15 cellular contexts compared by ENCODE assay signal in genomic region chr2:25514043-25514627, GRCh38.
DNase-seq lines count a peak whose midpoint lies in the region; ATAC-seq lines count a peak whose summit lies in the region.
"Had no signal": no experiment of that assay in that cellular context is flagged by ENCODE, and none has a peak within 500 bp of the region (broad histone marks: within the 10 kb centered on the region; RNA-seq: fewer than 3 reads in every experiment).

No MANE protein-coding gene starts in this region.

- no peak overlapping the region for H3K4me3 Mint-ChIP-seq in activated naive CD4-positive, alpha-beta T cell treated with anti-CD3 and anti-CD28 coated beads for 36 hours
- peak overlapping the region; percentile 48 for H3K4me3 Mint-ChIP-seq in activated T-helper 2 cell treated with anti-CD3 and anti-CD28 coated beads, Interferon-gamma antibody, Interleukin-2, Interleukin-4, amounts not matched to agents 10 μg/mL and 5 μg/mL and 100 μg/mL, durations not matched to agents 14 hours and 24 hours and 36 hours (ENCODE audit: low read depth)
- H3K4me3 Mint-ChIP-seq in stimulated activated naive B cell treated with anti-CD40 and anti-IgM and Interleukin-4, amounts not matched to agents 10 μg/mL and 1 μg/mL and 100 μg/mL, for 72 hours, result peak overlapping the region; percentile 7 to 40

- intact Hi-C loops in activated naive CD4-positive, alpha-beta T cell treated with anti-CD3 and anti-CD28 coated beads for 36 hours (cut with micrococcal nuclease), result loop anchor here (2.0 kb wide), 1 partner anchor 61 kb away; no protein-coding TSS in a partner anchor
- intact Hi-C loops in activated T-helper 2 cell treated with anti-CD3 and anti-CD28 coated beads, Interferon-gamma antibody, Interleukin-2, Interleukin-4, amounts not matched to agents 10 μg/mL and 5 μg/mL and 100 μg/mL, durations not matched to agents 14 hours and 24 hours and 36 hours (cut with micrococcal nuclease), result loop anchor here (10.0 kb wide), 1 partner anchor 59 kb away; no protein-coding TSS in a partner anchor

- peak overlapping the region; percentile 54 for H3K27ac Mint-ChIP-seq in activated naive CD4-positive, alpha-beta T cell treated with anti-CD3 and anti-CD28 coated beads for 36 hours
- H3K27ac Mint-ChIP-seq in activated T-helper 2 cell treated with anti-CD3 and anti-CD28 coated beads, Interferon-gamma antibody, Interleukin-2, Interleukin-4, amounts not matched to agents 10 μg/mL and 5 μg/mL and 100 μg/mL, durations not matched to agents 14 hours and 24 hours and 36 hours, result peak overlapping the region; percentile 88
- peak overlapping the region; percentile 52 for H3K27ac Mint-ChIP-seq in stimulated activated naive B cell treated with anti-CD40 and anti-IgM and Interleukin-4, amounts not matched to agents 10 μg/mL and 1 μg/mL and 100 μg/mL, for 72 hours

- H3K4me1 Mint-ChIP-seq in activated naive CD4-positive, alpha-beta T cell treated with anti-CD3 and anti-CD28 coated beads for 36 hours (ENCODE audit: low read depth), result peaks cover 11% of the 10 kb centered on the region
- H3K4me1 Mint-ChIP-seq in activated T-helper 2 cell treated with anti-CD3 and anti-CD28 coated beads, Interferon-gamma antibody, Interleukin-2, Interleukin-4, amounts not matched to agents 10 μg/mL and 5 μg/mL and 100 μg/mL, durations not matched to agents 14 hours and 24 hours and 36 hours (ENCODE audit: low read depth), result peaks cover 27% of the 10 kb centered on the region
- H3K4me1 Mint-ChIP-seq in stimulated activated naive B cell treated with anti-CD40 and anti-IgM and Interleukin-4, amounts not matched to agents 10 μg/mL and 1 μg/mL and 100 μg/mL, for 72 hours, result peaks cover 29 to 39% of the 10 kb centered on the region in 2 donors

- no peaks in the 10 kb centered on the region for H3K27me3 Mint-ChIP-seq in activated naive CD4-positive, alpha-beta T cell treated with anti-CD3 and anti-CD28 coated beads for 36 hours (ENCODE audit: low read depth)
- H3K27me3 Mint-ChIP-seq in activated T-helper 2 cell treated with anti-CD3 and anti-CD28 coated beads, Interferon-gamma antibody, Interleukin-2, Interleukin-4, amounts not matched to agents 10 μg/mL and 5 μg/mL and 100 μg/mL, durations not matched to agents 14 hours and 24 hours and 36 hours (ENCODE audit: low read depth), result no peaks in the 10 kb centered on the region
- H3K27me3 Mint-ChIP-seq in stimulated activated naive B cell treated with anti-CD40 and anti-IgM and Interleukin-4, amounts not matched to agents 10 μg/mL and 1 μg/mL and 100 μg/mL, for 72 hours, result no peaks in the 10 kb centered on the region

- no peaks in the 10 kb centered on the region for H3K9me3 Mint-ChIP-seq in activated naive CD4-positive, alpha-beta T cell treated with anti-CD3 and anti-CD28 coated beads for 36 hours
- H3K9me3 Mint-ChIP-seq in activated T-helper 2 cell treated with anti-CD3 and anti-CD28 coated beads, Interferon-gamma antibody, Interleukin-2, Interleukin-4, amounts not matched to agents 10 μg/mL and 5 μg/mL and 100 μg/mL, durations not matched to agents 14 hours and 24 hours and 36 hours, result no peaks in the 10 kb centered on the region
- no peaks in the 10 kb centered on the region for H3K9me3 Mint-ChIP-seq in stimulated activated naive B cell treated with anti-CD40 and anti-IgM and Interleukin-4, amounts not matched to agents 10 μg/mL and 1 μg/mL and 100 μg/mL, for 72 hours
- H3K9me3 Mint-ChIP-seq: activated naive CD4-positive, alpha-beta T cell treated with anti-CD3 and anti-CD28 coated beads, Interleukin-2, amount 50 U/mL, for 72 hours had no signal

- CTCF ChIA-PET in activated naive CD4-positive, alpha-beta T cell treated with anti-CD3 and anti-CD28 coated beads for 36 hours (lab: Charles Lee), result interaction anchor here (0.6 to 0.7 kb wide), 2 partner anchors 13 to 60 kb away, joined by 4 to 6 read pairs; no protein-coding TSS in a partner anchor

- DNase-seq in activated naive CD4-positive, alpha-beta T cell treated with anti-CD3 and anti-CD28 coated beads for 36 hours, result no peak
- no peak for DNase-seq in activated naive CD4-positive, alpha-beta T cell (lab: John Stamatoyannopoulos, UW)
- DNase-seq in activated T-helper 2 cell treated with anti-CD3 and anti-CD28 coated beads, Interferon-gamma antibody, Interleukin-2, Interleukin-4, amounts not matched to agents 10 μg/mL and 5 μg/mL and 100 μg/mL, durations not matched to agents 14 hours and 24 hours and 36 hours (ENCODE audit: low spot score), result no peak
- DNase-seq in stimulated activated naive B cell treated with anti-CD40 and anti-IgM and Interleukin-4, amounts not matched to agents 10 μg/mL and 1 μg/mL and 100 μg/mL, for 72 hours, result no peak
- no peak for DNase-seq in DMS79 (lab: John Stamatoyannopoulos, UW)
- DNase-seq in globus pallidus (ENCODE audit: low spot score), result no peak
- DNase-seq: central memory CD4-positive, alpha-beta T cell; DND-41; head of caudate nucleus; left colon; stimulated activated CD4-positive, alpha-beta T cell treated with anti-CD3 and anti-CD28 coated beads, Interleukin-2, amount 100 ng/mL, for 48 hours; stimulated activated naive CD4-positive, alpha-beta T cell had no signal

- no peaks in the 10 kb centered on the region for H3K36me3 Mint-ChIP-seq in activated naive CD4-positive, alpha-beta T cell treated with anti-CD3 and anti-CD28 coated beads for 36 hours (ENCODE audit: low read depth)
- no peaks in the 10 kb centered on the region for H3K36me3 Mint-ChIP-seq in activated T-helper 2 cell treated with anti-CD3 and anti-CD28 coated beads, Interferon-gamma antibody, Interleukin-2, Interleukin-4, amounts not matched to agents 10 μg/mL and 5 μg/mL and 100 μg/mL, durations not matched to agents 14 hours and 24 hours and 36 hours (ENCODE audit: low read depth)
- H3K36me3 Mint-ChIP-seq in stimulated activated naive B cell treated with anti-CD40 and anti-IgM and Interleukin-4, amounts not matched to agents 10 μg/mL and 1 μg/mL and 100 μg/mL, for 72 hours, result peaks cover 1 to 4% of the 10 kb centered on the region in 2 donors
- H3K36me3 Mint-ChIP-seq: activated naive CD4-positive, alpha-beta T cell treated with anti-CD3 and anti-CD28 coated beads, Interleukin-2, amount 50 U/mL, for 72 hours had no signal

- ATAC-seq in HG03060 (IDR thresholded peaks at IDR 0.05; ENCODE audit: low read depth, unreplicated experiment) (peak; percentile 72), GM21717 (IDR thresholded peaks at IDR 0.05; ENCODE audit: unreplicated experiment) (no peak)
- peak; percentile 63 to 64 for ATAC-seq in stimulated activated naive B cell treated with anti-CD40 and anti-IgM and Interleukin-4, amounts not matched to agents 10 μg/mL and 1 μg/mL and 100 μg/mL, for 72 hours (replicated peaks)
- ATAC-seq: activated naive CD4-positive, alpha-beta T cell treated with anti-CD3 and anti-CD28 coated beads, Interleukin-2, amount 50 U/mL, for 72 hours; left colon had no signal
